In the genomic region with DNA sequence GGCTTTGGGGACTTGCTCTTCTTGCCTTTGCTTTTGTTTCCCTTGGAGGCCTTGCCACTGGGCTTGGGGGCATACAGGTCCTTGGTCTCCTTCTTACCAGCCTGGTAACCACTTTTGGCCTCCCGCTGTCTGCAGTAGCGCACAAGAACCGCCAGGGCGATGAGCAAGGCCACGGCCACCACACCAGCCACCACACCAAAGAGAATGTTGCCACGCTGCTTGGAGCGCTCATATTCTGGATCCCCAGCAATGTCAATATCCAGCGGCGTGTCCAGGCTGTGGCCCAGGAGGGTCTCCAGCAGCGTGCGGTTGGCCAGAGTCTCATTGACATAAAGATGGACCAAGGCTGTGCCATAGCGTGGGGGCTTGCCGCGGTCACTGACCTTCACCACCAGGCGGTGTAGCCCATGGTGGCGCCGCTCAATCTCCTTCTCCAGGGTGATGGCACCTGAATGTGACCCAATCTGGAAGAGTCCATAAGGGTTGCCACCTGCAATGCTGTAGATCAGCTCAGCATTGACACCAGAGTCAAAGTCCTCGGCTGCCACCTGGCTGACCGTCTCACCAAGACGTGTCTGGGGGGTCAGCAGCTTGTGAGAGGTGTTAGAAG, we compare ENCODE assay signal across 2 cellular contexts.
TF ChIP-seq lines count a peak whose summit lies in the region.

No MANE protein-coding gene starts in this region.

TF ChIP-seq in WTC11, 78 proteins besides CTCF, POLR2A, EP300 and RAD21:
- TF ChIP-seq, protein P1, sequence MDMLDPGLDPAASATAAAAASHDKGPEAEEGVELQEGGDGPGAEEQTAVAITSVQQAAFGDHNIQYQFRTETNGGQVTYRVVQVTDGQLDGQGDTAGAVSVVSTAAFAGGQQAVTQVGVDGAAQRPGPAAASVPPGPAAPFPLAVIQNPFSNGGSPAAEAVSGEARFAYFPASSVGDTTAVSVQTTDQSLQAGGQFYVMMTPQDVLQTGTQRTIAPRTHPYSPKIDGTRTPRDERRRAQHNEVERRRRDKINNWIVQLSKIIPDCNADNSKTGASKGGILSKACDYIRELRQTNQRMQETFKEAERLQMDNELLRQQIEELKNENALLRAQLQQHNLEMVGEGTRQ (CRISPR knock-in tag; IDR thresholded peaks at IDR 0.05), result no peak
- TF ChIP-seq, protein P2, sequence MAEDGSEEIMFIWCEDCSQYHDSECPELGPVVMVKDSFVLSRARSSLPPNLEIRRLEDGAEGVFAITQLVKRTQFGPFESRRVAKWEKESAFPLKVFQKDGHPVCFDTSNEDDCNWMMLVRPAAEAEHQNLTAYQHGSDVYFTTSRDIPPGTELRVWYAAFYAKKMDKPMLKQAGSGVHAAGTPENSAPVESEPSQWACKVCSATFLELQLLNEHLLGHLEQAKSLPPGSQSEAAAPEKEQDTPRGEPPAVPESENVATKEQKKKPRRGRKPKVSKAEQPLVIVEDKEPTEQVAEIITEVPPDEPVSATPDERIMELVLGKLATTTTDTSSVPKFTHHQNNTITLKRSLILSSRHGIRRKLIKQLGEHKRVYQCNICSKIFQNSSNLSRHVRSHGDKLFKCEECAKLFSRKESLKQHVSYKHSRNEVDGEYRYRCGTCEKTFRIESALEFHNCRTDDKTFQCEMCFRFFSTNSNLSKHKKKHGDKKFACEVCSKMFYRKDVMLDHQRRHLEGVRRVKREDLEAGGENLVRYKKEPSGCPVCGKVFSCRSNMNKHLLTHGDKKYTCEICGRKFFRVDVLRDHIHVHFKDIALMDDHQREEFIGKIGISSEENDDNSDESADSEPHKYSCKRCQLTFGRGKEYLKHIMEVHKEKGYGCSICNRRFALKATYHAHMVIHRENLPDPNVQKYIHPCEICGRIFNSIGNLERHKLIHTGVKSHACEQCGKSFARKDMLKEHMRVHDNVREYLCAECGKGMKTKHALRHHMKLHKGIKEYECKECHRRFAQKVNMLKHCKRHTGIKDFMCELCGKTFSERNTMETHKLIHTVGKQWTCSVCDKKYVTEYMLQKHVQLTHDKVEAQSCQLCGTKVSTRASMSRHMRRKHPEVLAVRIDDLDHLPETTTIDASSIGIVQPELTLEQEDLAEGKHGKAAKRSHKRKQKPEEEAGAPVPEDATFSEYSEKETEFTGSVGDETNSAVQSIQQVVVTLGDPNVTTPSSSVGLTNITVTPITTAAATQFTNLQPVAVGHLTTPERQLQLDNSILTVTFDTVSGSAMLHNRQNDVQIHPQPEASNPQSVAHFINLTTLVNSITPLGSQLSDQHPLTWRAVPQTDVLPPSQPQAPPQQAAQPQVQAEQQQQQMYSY (CRISPR knock-in tag; IDR thresholded peaks at IDR 0.05), result no peak
- TF ChIP-seq, protein P3, sequence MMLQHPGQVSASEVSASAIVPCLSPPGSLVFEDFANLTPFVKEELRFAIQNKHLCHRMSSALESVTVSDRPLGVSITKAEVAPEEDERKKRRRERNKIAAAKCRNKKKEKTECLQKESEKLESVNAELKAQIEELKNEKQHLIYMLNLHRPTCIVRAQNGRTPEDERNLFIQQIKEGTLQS (CRISPR knock-in tag; conservative IDR thresholded peaks at IDR 0.05), result no peak

TF ChIP-seq in endothelial cell of umbilical vein, 7 proteins besides CTCF, POLR2A, EP300 and RAD21:
- no peak for TF ChIP-seq POLR2AphosphoS5 (IDR thresholded peaks at IDR 0.05; ENCODE audit: insufficient read depth, low read depth, low read length)
- no peak for TF ChIP-seq MYC (IDR thresholded peaks at IDR 0.05; ENCODE audit: low read depth, low read length)
- no peak for TF ChIP-seq FOS (IDR thresholded peaks at IDR 0.05; ENCODE audit: borderline replicate concordance, insufficient read depth, low read length)
- TF ChIP-seq JUN (IDR thresholded peaks at IDR 0.05; ENCODE audit: borderline replicate concordance, insufficient read depth, insufficient read length, low read depth), result no peak
- no peak for TF ChIP-seq EZH2 (IDR thresholded peaks at IDR 0.05; ENCODE audit: borderline replicate concordance, low read depth, low read length, severe bottlenecking)
- TF ChIP-seq, protein P4, sequence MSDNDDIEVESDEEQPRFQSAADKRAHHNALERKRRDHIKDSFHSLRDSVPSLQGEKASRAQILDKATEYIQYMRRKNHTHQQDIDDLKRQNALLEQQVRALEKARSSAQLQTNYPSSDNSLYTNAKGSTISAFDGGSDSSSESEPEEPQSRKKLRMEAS (IDR thresholded peaks at IDR 0.05; ENCODE audit: insufficient read depth, insufficient read length), result no peak
- TF ChIP-seq GATA2 (IDR thresholded peaks at IDR 0.05; ENCODE audit: insufficient read depth, insufficient read length, low read depth, low read length), result no peak
TF ChIP-seq in endothelial cell of umbilical vein: peak in this region for 0.
